10 cellular contexts compared by ENCODE assay signal in genomic region chr11:33324211-33324985, GRCh38. TPM values are rescaled to one million over a fixed set of nuclear protein-coding genes. Genes with fewer than 3 reads are reported as not detected.
DNase-seq lines count a peak whose midpoint lies in the region; ATAC-seq and TF ChIP-seq lines count a peak whose summit lies in the region.
"Had no signal": no experiment of that assay in that cellular context is flagged by ENCODE, and none has a peak within 500 bp of the region (broad histone marks: within the 10 kb centered on the region; RNA-seq: fewer than 3 reads in every experiment).

No MANE protein-coding gene starts in this region.

- TF ChIP-seq CTCF in CD8-positive, alpha-beta T cell (IDR thresholded peaks at IDR 0.05): no peak
- TF ChIP-seq CTCF in hepatocyte (IDR thresholded peaks at IDR 0.05; ENCODE audit: poor library complexity): no peak

- H3K36me3 ChIP-seq in CD8-positive, alpha-beta T cell (ENCODE audit: insufficient read depth, low read length): no peaks in the 10 kb centered on the region
- H3K36me3 ChIP-seq in hepatocyte (replicated peaks; ENCODE audit: insufficient read depth, low read depth) (no peaks in the 10 kb centered on the region), HAP-1 (replicated peaks) (no peaks in the 10 kb centered on the region)

- no peak for DNase-seq in CD8-positive, alpha-beta T cell
- DNase-seq in MV-4-11 (lab: John Stamatoyannopoulos, UW): peak; percentile 78
- no peak for DNase-seq in hepatocyte (ENCODE audit: low spot score)
- no peak for DNase-seq in SW480 (ENCODE audit: low spot score)
- DNase-seq in NK-92 (lab: John Stamatoyannopoulos, UW; ENCODE audit: unreplicated experiment): no peak
- DNase-seq in NCI-H1417 (lab: John Stamatoyannopoulos, UW): no peak
- DNase-seq in HAP-1 (ENCODE audit: low spot score in 2 of 2): no peak
- DNase-seq: NCI-H446 had no signal

- H3K79me2 ChIP-seq in hepatocyte: peaks cover 100% of the 10 kb centered on the region

- no peaks in the 10 kb centered on the region for H3K27me3 Mint-ChIP-seq in CD8-positive, alpha-beta T cell (ENCODE audit: low read depth)

- H3K36me3 Mint-ChIP-seq in CD8-positive, alpha-beta T cell: no peaks in the 10 kb centered on the region

- no peaks in the 10 kb centered on the region for H3K9me2 ChIP-seq in hepatocyte (replicated peaks; ENCODE audit: insufficient read depth)

- in situ Hi-C loops in HAP-1 (cut with MboI; ENCODE audit: low sequenced_read_pairs): no loop called here

- no peak overlapping the region for H2AFZ ChIP-seq in hepatocyte

- CTCF ChIA-PET in CD8-positive, alpha-beta T cell (lab: Charles Lee): interaction anchor here (0.6 kb wide), 1 partner anchor 397 kb away, joined by 3 read pairs; no protein-coding TSS in a partner anchor

- H3K9me3 ChIP-seq in CD8-positive, alpha-beta T cell (ENCODE audit: low read length): no peaks in the 10 kb centered on the region
- H3K9me3 ChIP-seq in hepatocyte (ENCODE audit: low read depth): no peaks in the 10 kb centered on the region
- H3K9me3 ChIP-seq in HAP-1: no peaks in the 10 kb centered on the region

- no peaks in the 10 kb centered on the region for H3K27me3 ChIP-seq in CD8-positive, alpha-beta T cell (ENCODE audit: insufficient read depth, low read length)
- no peaks in the 10 kb centered on the region for H3K27me3 ChIP-seq in hepatocyte
- H3K27me3 ChIP-seq in HAP-1 (ENCODE audit: low read depth): no peaks in the 10 kb centered on the region

- H3K4me1 Mint-ChIP-seq in CD8-positive, alpha-beta T cell (ENCODE audit: low read depth): peaks cover 42% of the 10 kb centered on the region

- POLR2A ChIA-PET in CD8-positive, alpha-beta T cell (lab: Charles Lee): no interaction called here

- H3K9me3 Mint-ChIP-seq in CD8-positive, alpha-beta T cell: no peaks in the 10 kb centered on the region
- H3K9me3 Mint-ChIP-seq: T-helper 1 cell treated with Interleukin-12 subunit alpha and Interleukin-12 subunit beta and Interleukin-4 antibody, amounts not matched to agents 30 μg/mL and 1 μg/mL, for 36 hours had no signal

- WGBS in hepatocyte (ENCODE audit: low lambda C conversion rate, missing lambda C conversion rate): 68% methylated on average over 5 of the region's 5 CpGs

- peak overlapping the region; percentile 60 for H3K27ac Mint-ChIP-seq in CD8-positive, alpha-beta T cell
- H3K27ac Mint-ChIP-seq: T-helper 1 cell treated with Interleukin-12 subunit alpha and Interleukin-12 subunit beta and Interleukin-4 antibody, amounts not matched to agents 30 μg/mL and 1 μg/mL, for 36 hours had no signal

- H3K4me3 Mint-ChIP-seq in CD8-positive, alpha-beta T cell: no peak overlapping the region
- H3K4me3 Mint-ChIP-seq: T-helper 1 cell treated with Interleukin-12 subunit alpha and Interleukin-12 subunit beta and Interleukin-4 antibody, amounts not matched to agents 30 μg/mL and 1 μg/mL, for 36 hours had no signal

- intact Hi-C loops in CD8-positive, alpha-beta T cell (cut with DNase I, micrococcal nuclease): loop anchor here in 1 of 2 experiments (10.0 kb wide), 1 partner anchor 440 kb away; no protein-coding TSS in a partner anchor

- peaks cover 53% of the 10 kb centered on the region for H4K20me1 ChIP-seq in hepatocyte (ENCODE audit: insufficient read depth, poor library complexity, severe bottlenecking)

- no peak for ATAC-seq in CD8-positive, alpha-beta T cell
- ATAC-seq in GM21390 (IDR thresholded peaks at IDR 0.05; ENCODE audit: unreplicated experiment): peak; percentile 44

- no peak overlapping the region for H3K27ac ChIP-seq in CD8-positive, alpha-beta T cell (ENCODE audit: low read depth, low read length)
- H3K27ac ChIP-seq in hepatocyte: peak overlapping the region; percentile 7

- peak overlapping the region; percentile 29 for H3K4me2 ChIP-seq in hepatocyte

- H3K4me1 ChIP-seq in CD8-positive, alpha-beta T cell (ENCODE audit: insufficient read depth, low read length): peaks cover 4% of the 10 kb centered on the region
- H3K4me1 ChIP-seq in hepatocyte (ENCODE audit: insufficient read depth) (peaks cover 32% of the 10 kb centered on the region), HAP-1 (peaks cover 4% of the 10 kb centered on the region)

- no peak overlapping the region for H3K4me3 ChIP-seq in CD8-positive, alpha-beta T cell (ENCODE audit: low read depth, low read length)
- H3K4me3 ChIP-seq in hepatocyte (no peak overlapping the region), HAP-1 (no peak overlapping the region)

RNA-seq across cellular contexts. Expression of gene KIAA1549L, which starts 51.5 kb away (rescaled TPM):
- total RNA-seq in CD8-positive, alpha-beta T cell: not detected
- 0.36 and 0.57 TPM in 2 replicates for total RNA-seq in hepatocyte
- 0.05 TPM in 1 of 2 replicates, not detected in the other for polyA plus RNA-seq in hepatocyte
